Comparison of ENCODE assay signal across 6 cellular contexts in the genomic region with DNA sequence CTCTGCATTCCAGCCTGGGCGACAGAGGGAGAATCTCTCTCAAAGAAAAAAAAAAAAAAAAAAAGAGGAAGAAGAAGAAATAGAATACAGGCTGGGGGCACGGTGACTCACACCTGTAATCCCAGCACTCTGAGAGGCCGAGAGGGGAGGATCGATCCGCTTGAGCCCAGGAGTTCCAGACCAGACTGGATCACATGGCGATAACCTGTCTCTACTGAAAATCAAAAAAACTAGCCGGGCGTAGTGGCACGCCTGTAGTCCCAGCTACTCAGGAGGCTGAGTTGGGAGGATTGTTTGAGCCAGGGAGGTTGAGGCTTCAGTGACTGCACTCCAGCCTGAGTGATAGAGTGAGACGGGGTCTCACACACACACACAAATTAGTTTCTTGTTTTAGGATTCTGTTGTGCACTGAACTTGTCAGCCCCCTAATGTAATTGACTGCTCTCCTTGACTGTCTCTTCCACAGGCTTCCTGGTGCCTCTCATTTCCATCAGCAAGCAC.
DNase-seq lines count a peak whose midpoint lies in the region; ATAC-seq lines count a peak whose summit lies in the region.

No MANE protein-coding gene starts in this region.

- DNase-seq in COLO668 (lab: John Stamatoyannopoulos, UW; ENCODE audit: unreplicated experiment) (peak; percentile 46), NCI-H69 (lab: John Stamatoyannopoulos, UW) (peak; percentile 64), epithelial cell of prostate (ENCODE audit: low read depth, low spot score) (no peak), cortex of kidney (lab: John Stamatoyannopoulos, UW) (no peak)

- no peak for ATAC-seq in GM21515 (IDR thresholded peaks at IDR 0.05; ENCODE audit: unreplicated experiment)

- peak overlapping the region; percentile 98 for H3K27ac ChIP-seq in epithelial cell of prostate
- peak overlapping the region in 20 of 21 experiments; percentile 92 to 100 (median 98) for H3K27ac ChIP-seq in skin epidermis

- H3K4me3 ChIP-seq in skin epidermis: peak overlapping the region; percentile 49 to 73 (median 60)

Comparison
In these comparisons a context has a peak if more than half of its experiments do, and no peak if none do; other contexts are left out.
1. DNase-seq: peak in COLO668 (single experiment) and NCI-H69 (single experiment); none in epithelial cell of prostate (single experiment) and cortex of kidney (single experiment).